8 cellular contexts compared by ENCODE assay signal in the genomic region with DNA sequence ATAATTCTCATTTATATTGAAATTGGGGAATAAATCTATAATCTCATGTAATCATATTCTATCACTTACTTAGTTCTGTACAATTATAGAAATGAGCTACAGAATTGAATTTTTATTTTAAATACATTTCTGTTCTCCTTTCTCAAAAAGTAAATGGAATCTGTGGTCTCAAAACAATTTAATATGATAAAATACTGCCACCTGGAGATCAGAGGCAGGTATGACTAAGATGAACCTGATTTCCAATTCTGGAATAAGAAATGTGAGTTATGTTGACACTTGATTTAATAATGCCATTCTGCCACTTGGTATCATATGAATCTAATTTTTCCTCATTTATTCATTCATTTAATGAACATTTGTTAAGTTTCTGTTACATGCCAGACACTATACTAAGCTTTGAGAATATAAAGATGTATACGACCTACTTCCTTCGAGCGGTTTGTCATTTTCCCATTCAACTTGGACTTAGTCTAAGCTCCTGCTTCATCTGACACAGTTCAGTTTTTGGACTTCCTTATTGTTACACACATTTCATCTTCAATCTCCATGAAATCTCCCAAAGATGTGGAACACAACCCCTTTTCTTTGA. TPM values are rescaled to one million over a fixed set of nuclear protein-coding genes. Genes with fewer than 3 reads are reported as not detected.
A peak's percentile ranks its signal among the peaks of the same experiment; 100 is the strongest.
DNase-seq lines count a peak whose midpoint lies in the region; ATAC-seq and TF ChIP-seq lines count a peak whose summit lies in the region.

No MANE protein-coding gene starts in this region.

- CTCF ChIA-PET in SK-N-SH (lab: Yijun Ruan, JAX), result interaction anchor here (0.7 to 5.9 kb wide), 12 partner anchors 17 to 657 kb away, joined by 3 to 68 read pairs (median 4); no protein-coding TSS in a partner anchor

- no peaks in the 10 kb centered on the region for H3K9me3 Mint-ChIP-seq in activated T-cell treated with anti-CD3 and anti-CD28 coated beads, Interleukin-2, amount 50 U/mL, for 4 hours

- in situ Hi-C loops in brain microvascular endothelial cell (cut with HindIII; ENCODE audit: low pct_ligation_motif_present, low sequenced_read_pairs), result no loop called here

- H3K27ac ChIP-seq in SK-N-SH (ENCODE audit: low read depth in 2 of 2, low read length in 1 of 2), result no peak overlapping the region
- H3K27ac ChIP-seq in brain microvascular endothelial cell, result no peak overlapping the region
- H3K27ac ChIP-seq in right lobe of liver, result no peak overlapping the region

- ATAC-seq in SK-N-SH treated with all-trans-retinoic acid at 6 μM for 48 hours (no peak; the same call in 2 of the 3 replicates), right lobe of liver (peak; percentile 54 to 77 (median 70)), HG03469 (IDR thresholded peaks at IDR 0.05; ENCODE audit: unreplicated experiment) (no peak), GM18519 (IDR thresholded peaks at IDR 0.05; ENCODE audit: low FRiP score, unreplicated experiment) (no peak)
- ATAC-seq in activated T-cell treated with anti-CD3 and anti-CD28 coated beads, Interleukin-2, amount 50 U/mL, for 4 hours, result no peak

- intact Hi-C loops in right lobe of liver (cut with DNase I), result loop anchor here in 1 of 2 donors (10.0 kb wide), 1 partner anchor 181 kb away; no protein-coding TSS in a partner anchor

- no peaks in the 10 kb centered on the region for H3K9me2 ChIP-seq in SK-N-SH

- H3K4me3 Mint-ChIP-seq in activated T-cell treated with anti-CD3 and anti-CD28 coated beads, Interleukin-2, amount 50 U/mL, for 4 hours, result no peak overlapping the region

- DNase-seq in SK-N-SH, result peak; percentile 22
- peak; percentile 8 for DNase-seq in NCI-H2107 (lab: John Stamatoyannopoulos, UW)
- peak; percentile 32 for DNase-seq in brain microvascular endothelial cell
- DNase-seq in right lobe of liver, result no peak
- DNase-seq in activated T-cell treated with anti-CD3 and anti-CD28 coated beads, Interleukin-2, amount 50 U/mL, for 4 hours, result no peak

- 95% methylated on average over 3 of the region's 3 CpGs for WGBS in SK-N-SH (ENCODE audit: low lambda C conversion rate)
- 93% methylated on average over 3 of the region's 3 CpGs for WGBS in right lobe of liver (ENCODE audit: insufficient coverage, low coverage, low lambda C conversion rate, missing lambda C conversion rate)

- H3K4me3 ChIP-seq in SK-N-SH (ENCODE audit: low read depth in 2 of 2, low read length in 1 of 2) (no peak overlapping the region; a peak in 1 of 4 replicates), brain microvascular endothelial cell (ENCODE audit: low read depth, low read length) (no peak overlapping the region), right lobe of liver (no peak overlapping the region)

- no peak for TF ChIP-seq EP300 in SK-N-SH (IDR thresholded peaks at IDR 0.05; ENCODE audit: borderline replicate concordance in 1 of 2, low read depth in 1 of 2, low read length in 1 of 2)

- H3K9me3 ChIP-seq in SK-N-SH (no peaks in the 10 kb centered on the region), right lobe of liver (no peaks in the 10 kb centered on the region)

- H3K27me3 ChIP-seq in SK-N-SH (ENCODE audit: insufficient read depth) (no peaks in the 10 kb centered on the region), brain microvascular endothelial cell (replicated peaks) (no peaks in the 10 kb centered on the region), right lobe of liver (no peaks in the 10 kb centered on the region)

- no peak for TF ChIP-seq POLR2A in right lobe of liver (IDR thresholded peaks at IDR 0.05)

- H3K4me1 Mint-ChIP-seq in activated T-cell treated with anti-CD3 and anti-CD28 coated beads, Interleukin-2, amount 50 U/mL, for 4 hours (ENCODE audit: low read depth), result no peaks in the 10 kb centered on the region

- POLR2A ChIA-PET in SK-N-SH (lab: Yijun Ruan, JAX), result no interaction called here

- no peaks in the 10 kb centered on the region for H3K79me2 ChIP-seq in SK-N-SH (ENCODE audit: insufficient read depth)

- H4K20me1 ChIP-seq in SK-N-SH (ENCODE audit: insufficient read depth), result no peaks in the 10 kb centered on the region

- no peaks in the 10 kb centered on the region for H3K4me1 ChIP-seq in SK-N-SH (ENCODE audit: control insufficient read depth in 1 of 2, insufficient read depth in 2 of 2, low read depth in 1 of 2, low read length in 1 of 2)
- H3K4me1 ChIP-seq in right lobe of liver, result no peaks in the 10 kb centered on the region

- no peaks in the 10 kb centered on the region for H3F3A ChIP-seq in SK-N-SH (replicated peaks; ENCODE audit: insufficient read depth)

- TF ChIP-seq CTCF in SK-N-SH (IDR thresholded peaks at IDR 0.05), result peak; percentile 71
- peak; percentile 41 for TF ChIP-seq CTCF in brain microvascular endothelial cell (IDR thresholded peaks at IDR 0.05; ENCODE audit: low read depth, low read length, missing control alignments)
- TF ChIP-seq CTCF in right lobe of liver (IDR thresholded peaks at IDR 0.05), result peak; percentile 64 to 79 (median 70)

- H2AFZ ChIP-seq in SK-N-SH (ENCODE audit: low read depth), result no peak overlapping the region

- H3K36me3 Mint-ChIP-seq in activated T-cell treated with anti-CD3 and anti-CD28 coated beads, Interleukin-2, amount 50 U/mL, for 4 hours (ENCODE audit: insufficient read depth), result no peaks in the 10 kb centered on the region

- H3K9ac ChIP-seq in SK-N-SH, result no peak overlapping the region

- H3K36me3 ChIP-seq in SK-N-SH (replicated peaks in 1 of 2; ENCODE audit: control insufficient read depth in 1 of 2, insufficient read depth in 2 of 2, low read length in 1 of 2) (no peaks in the 10 kb centered on the region), brain microvascular endothelial cell (replicated peaks) (no peaks in the 10 kb centered on the region), right lobe of liver (no peaks in the 10 kb centered on the region)

- TF ChIP-seq RAD21 in SK-N-SH (IDR thresholded peaks at IDR 0.05; ENCODE audit: low read length), result peak; percentile 70

- no peak overlapping the region for H3K4me2 ChIP-seq in SK-N-SH

- no peaks in the 10 kb centered on the region for H3K27me3 Mint-ChIP-seq in activated T-cell treated with anti-CD3 and anti-CD28 coated beads, Interleukin-2, amount 50 U/mL, for 4 hours (ENCODE audit: low read depth)

TF ChIP-seq in SK-N-SH, 30 proteins besides CTCF, POLR2A, EP300 and RAD21:
- no peak for TF ChIP-seq FOXM1 (IDR thresholded peaks at IDR 0.05; ENCODE audit: low read depth)
- TF ChIP-seq MXI1 (IDR thresholded peaks at IDR 0.05; ENCODE audit: low read depth, low read length), result no peak
- no peak for TF ChIP-seq GATA2 (CRISPR knock-in tag; IDR thresholded peaks at IDR 0.05)
- no peak for TF ChIP-seq FOSL2 (IDR thresholded peaks at IDR 0.05; ENCODE audit: borderline replicate concordance, low read depth)
- TF ChIP-seq GABPA (IDR thresholded peaks at IDR 0.05; ENCODE audit: low read depth), result no peak
- peak; percentile 52 for TF ChIP-seq SMC3 (IDR thresholded peaks at IDR 0.05; ENCODE audit: low read depth, low read length)

TF ChIP-seq in SK-N-SH treated with all-trans-retinoic acid at 6 μM for 48 hours, 23 proteins besides CTCF, POLR2A, EP300 and RAD21 (continues in another document):
- TF ChIP-seq RARB (CRISPR knock-in tag; IDR thresholded peaks at IDR 0.05), result no peak
- TF ChIP-seq ZNF8 (CRISPR knock-in tag; IDR thresholded peaks at IDR 0.05), result no peak
- no peak for TF ChIP-seq GLIS3 (CRISPR knock-in tag; IDR thresholded peaks at IDR 0.05)
- TF ChIP-seq TCF4 (CRISPR knock-in tag; IDR thresholded peaks at IDR 0.05; ENCODE audit: borderline replicate concordance), result no peak
- TF ChIP-seq, protein P1, sequence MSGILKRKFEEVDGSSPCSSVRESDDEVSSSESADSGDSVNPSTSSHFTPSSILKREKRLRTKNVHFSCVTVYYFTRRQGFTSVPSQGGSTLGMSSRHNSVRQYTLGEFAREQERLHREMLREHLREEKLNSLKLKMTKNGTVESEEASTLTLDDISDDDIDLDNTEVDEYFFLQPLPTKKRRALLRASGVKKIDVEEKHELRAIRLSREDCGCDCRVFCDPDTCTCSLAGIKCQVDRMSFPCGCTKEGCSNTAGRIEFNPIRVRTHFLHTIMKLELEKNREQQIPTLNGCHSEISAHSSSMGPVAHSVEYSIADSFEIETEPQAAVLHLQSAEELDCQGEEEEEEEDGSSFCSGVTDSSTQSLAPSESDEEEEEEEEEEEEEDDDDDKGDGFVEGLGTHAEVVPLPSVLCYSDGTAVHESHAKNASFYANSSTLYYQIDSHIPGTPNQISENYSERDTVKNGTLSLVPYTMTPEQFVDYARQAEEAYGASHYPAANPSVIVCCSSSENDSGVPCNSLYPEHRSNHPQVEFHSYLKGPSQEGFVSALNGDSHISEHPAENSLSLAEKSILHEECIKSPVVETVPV (CRISPR knock-in tag; IDR thresholded peaks at IDR 0.05), result no peak
- TF ChIP-seq ESRRG (CRISPR knock-in tag; IDR thresholded peaks at IDR 0.05), result no peak
- no peak for TF ChIP-seq ISL1 (CRISPR knock-in tag; IDR thresholded peaks at IDR 0.05)
- no peak for TF ChIP-seq ZC3H10 (CRISPR knock-in tag; IDR thresholded peaks at IDR 0.05)
- no peak for TF ChIP-seq ARNTL (CRISPR knock-in tag; IDR thresholded peaks at IDR 0.05; ENCODE audit: borderline replicate concordance, low read depth)
- no peak for TF ChIP-seq OSR1 (CRISPR knock-in tag; IDR thresholded peaks at IDR 0.05)
- TF ChIP-seq ZNF70 (CRISPR knock-in tag; IDR thresholded peaks at IDR 0.05), result no peak

RNA-seq across cellular contexts. Expression of a gene that starts 7.6 kb away (rescaled TPM):
- 11.4 and 13.4 TPM in 2 replicates for polyA plus RNA-seq in SK-N-SH (2012; rRNA removed)
- 15.6 and 25.7 TPM in 2 replicates for polyA plus RNA-seq in SK-N-SH (2012; cell fraction: cytosol; rRNA removed)
- 5.2 and 9.0 TPM in 2 replicates for polyA plus RNA-seq in SK-N-SH (2012; cell fraction: nucleus; rRNA removed)
- total RNA-seq in right lobe of liver, result 10 to 100 TPM; 14.6 to 27.1 (median 17.2) TPM
- 1 to 10 TPM; 7.2 to 8.4 (median 8.2) TPM for total RNA-seq in activated T-cell treated with anti-CD3 and anti-CD28 coated beads, Interleukin-2, amount 50 U/mL, for 4 hours

RNA-seq across cellular contexts. Expression of a gene that starts 29.9 kb away (rescaled TPM):
- 0.02 TPM in 1 of 2 replicates, not detected in the other for polyA plus RNA-seq in SK-N-SH (2012; rRNA removed)
- polyA plus RNA-seq in SK-N-SH (2012; cell fraction: cytosol; rRNA removed), result 0.05 TPM in 1 of 2 replicates, not detected in the other
- polyA plus RNA-seq in SK-N-SH (2012; cell fraction: nucleus; rRNA removed), result 0.01 TPM in 2 replicates
- not detected for total RNA-seq in right lobe of liver
- not detected for total RNA-seq in activated T-cell treated with anti-CD3 and anti-CD28 coated beads, Interleukin-2, amount 50 U/mL, for 4 hours

Comparison
In these comparisons a context has a peak if more than half of its experiments do, and no peak if none do; other contexts are left out.
1. DNase-seq: peak in SK-N-SH (single experiment), NCI-H2107 (single experiment) and brain microvascular endothelial cell (single experiment); none in right lobe of liver (0 of 3) and activated T-cell treated with anti-CD3 and anti-CD28 coated beads, Interleukin-2, amount 50 U/mL, for 4 hours (single experiment).
2. ATAC-seq: peak in right lobe of liver (4 of 4); none in SK-N-SH treated with all-trans-retinoic acid at 6 μM for 48 hours (single experiment), HG03469 (single experiment), activated T-cell treated with anti-CD3 and anti-CD28 coated beads, Interleukin-2, amount 50 U/mL, for 4 hours (0 of 2) and GM18519 (single experiment).
3. Peak in every context shown above with its lines, with median percentiles within 50 percentile points of each other: CTCF ChIP-seq.